In genomic region chr22:24148586-24148985, GRCh38 we compare ENCODE assay signal across 19 cellular contexts. TPM values are rescaled to one million over a fixed set of nuclear protein-coding genes. Genes with fewer than 3 reads are reported as not detected.
A peak's percentile ranks its signal among the peaks of the same experiment; 100 is the strongest.
DNase-seq lines count a peak whose midpoint lies in the region; ATAC-seq and TF ChIP-seq lines count a peak whose summit lies in the region.
"Had no signal": no experiment of that assay in that cellular context is flagged by ENCODE, and none has a peak within 500 bp of the region (broad histone marks: within the 10 kb centered on the region; RNA-seq: fewer than 3 reads in every experiment).

No MANE protein-coding gene starts in this region.

- H3K36me3 ChIP-seq in heart left ventricle (peaks cover 0 to 3% (median 0%) of the 10 kb centered on the region in 9 donors), upper lobe of right lung (no peaks in the 10 kb centered on the region), WERI-Rb-1 (peaks cover 32% of the 10 kb centered on the region)
- H3K36me3 ChIP-seq: neural progenitor cell had no signal

- peaks cover 7% of the 10 kb centered on the region for H3K36me3 Mint-ChIP-seq in nephron (ENCODE audit: low read depth)
- H3K36me3 Mint-ChIP-seq: activated CD4-positive, alpha-beta memory T cell treated with anti-CD3 and anti-CD28 coated beads for 36 hours; neural progenitor cell had no signal

- H3K27ac ChIP-seq in heart left ventricle (peak overlapping the region in 11 of 12 donors; percentile 62 to 94 (median 79)), cingulate gyrus (ENCODE audit: low read depth, low read length) (peak overlapping the region; percentile 79), upper lobe of right lung (peak overlapping the region; percentile 80), WERI-Rb-1 (no peak overlapping the region)
- H3K27ac ChIP-seq: neural progenitor cell had no signal

- no peak for TF ChIP-seq CTCF in heart left ventricle (IDR thresholded peaks at IDR 0.05)
- TF ChIP-seq CTCF in nephron (IDR thresholded peaks at IDR 0.05; ENCODE audit: unreplicated experiment in 3 of 3) = no peak
- TF ChIP-seq CTCF in upper lobe of right lung (IDR thresholded peaks at IDR 0.05) = no peak
- no peak for TF ChIP-seq CTCF in WERI-Rb-1 (IDR thresholded peaks at IDR 0.05; ENCODE audit: low read depth, low read length)

- peaks cover 2% of the 10 kb centered on the region for H3K27me3 Mint-ChIP-seq in nephron (ENCODE audit: low read depth)
- H3K27me3 Mint-ChIP-seq: activated CD4-positive, alpha-beta memory T cell treated with anti-CD3 and anti-CD28 coated beads for 36 hours had no signal

- intact Hi-C loops in heart left ventricle (cut with DNase I) (no loop called here), left cardiac atrium (cut with DNase I) (no loop called here), upper lobe of right lung (cut with DNase I) (no loop called here)

- H3K27me3 ChIP-seq in heart left ventricle (no peaks in the 10 kb centered on the region), upper lobe of right lung (no peaks in the 10 kb centered on the region), WERI-Rb-1 (ENCODE audit: insufficient read depth, low read depth, severe bottlenecking) (no peaks in the 10 kb centered on the region)
- H3K27me3 ChIP-seq: neural progenitor cell had no signal

- no peak overlapping the region for H3K4me3 ChIP-seq in heart left ventricle
- no peak overlapping the region for H3K4me3 ChIP-seq in upper lobe of right lung
- no peak overlapping the region for H3K4me3 ChIP-seq in WERI-Rb-1 (ENCODE audit: low read depth, low read length)
- H3K4me3 ChIP-seq: neural progenitor cell, smooth muscle cell had no signal

- H3K4me3 Mint-ChIP-seq in nephron = no peak overlapping the region
- H3K4me3 Mint-ChIP-seq: activated CD4-positive, alpha-beta memory T cell treated with anti-CD3 and anti-CD28 coated beads for 36 hours; H9; neural progenitor cell had no signal

- DNase-seq in heart left ventricle (no peak), left cardiac atrium (no peak), upper lobe of right lung (no peak), NCI-H1436 (lab: John Stamatoyannopoulos, UW) (no peak), WERI-Rb-1 (no peak)
- DNase-seq: activated CD4-positive, alpha-beta memory T cell treated with anti-CD3 and anti-CD28 coated beads for 36 hours; activated gamma-delta T cell treated with Interleukin-2 at 50 U/mL for 16 hours; central memory CD4-positive, alpha-beta T cell; DMS53; H9; hypothalamus; NCI-H1694; NCI-H524 treated with DMSO at 0.1 percent for 48 hours had no signal

- no peaks in the 10 kb centered on the region for H3K9me3 ChIP-seq in heart left ventricle
- no peaks in the 10 kb centered on the region for H3K9me3 ChIP-seq in upper lobe of right lung
- no peaks in the 10 kb centered on the region for H3K9me3 ChIP-seq in WERI-Rb-1 (ENCODE audit: severe bottlenecking)

- H3K4me1 Mint-ChIP-seq in nephron = peaks cover 47% of the 10 kb centered on the region

- 79 to 92% (median 85%) methylated on average over 4 of the region's 4 CpGs for WGBS in heart left ventricle, 4 donors

- H3K4me1 ChIP-seq in heart left ventricle (peaks cover 26 to 72% (median 56%) of the 10 kb centered on the region in 12 donors), upper lobe of right lung (peaks cover 65% of the 10 kb centered on the region)

- H3K27ac Mint-ChIP-seq in nephron = peak overlapping the region; percentile 74 to 97 (median 81)
- H3K27ac Mint-ChIP-seq: activated CD4-positive, alpha-beta memory T cell treated with anti-CD3 and anti-CD28 coated beads for 36 hours had no signal

- ATAC-seq in heart left ventricle (no peak), left cardiac atrium (no peak), upper lobe of right lung (no peak), HG03571 (IDR thresholded peaks at IDR 0.05; ENCODE audit: unreplicated experiment) (no peak)
- ATAC-seq: Panc1 had no signal

- no peaks in the 10 kb centered on the region for H3K9me3 Mint-ChIP-seq in nephron
- H3K9me3 Mint-ChIP-seq: activated CD4-positive, alpha-beta memory T cell treated with anti-CD3 and anti-CD28 coated beads for 36 hours; H9; neural progenitor cell had no signal

- TF ChIP-seq POLR2A in heart left ventricle (IDR thresholded peaks at IDR 0.05) = no peak

RNA-seq across cellular contexts. Expression of gene SUSD2, which starts 32.7 kb away (rescaled TPM):
- 10 to 100 TPM in 1 of 9 donors, 1 to 10 TPM in 8; 1.5 to 12.6 (median 2.6) TPM for total RNA-seq in heart left ventricle
- 1 to 10 TPM; 2.7 to 3.5 TPM for polyA plus RNA-seq in heart left ventricle
- total RNA-seq in left cardiac atrium = 1 to 10 TPM; 7.5 to 7.7 TPM
- 277 TPM for total RNA-seq in upper lobe of right lung

Comparison
In these comparisons a context has a peak if more than half of its experiments do, and no peak if none do; other contexts are left out.
1. RNA of gene SUSD2, which starts 32.7 kb away (total RNA-seq): 277 TPM in upper lobe of right lung (single experiment); 7.5 to 7.7 TPM in left cardiac atrium and 1.5 to 12.6 TPM in heart left ventricle; every median in the first group is over 10 times any median in the second.